In genomic region chr15:64161688-64162477, GRCh38 we compare ENCODE assay signal across 8 cellular contexts. TPM values are rescaled to one million over a fixed set of nuclear protein-coding genes. Genes with fewer than 3 reads are reported as not detected.
A peak's percentile ranks its signal among the peaks of the same experiment; 100 is the strongest.
DNase-seq lines count a peak whose midpoint lies in the region; ATAC-seq and TF ChIP-seq lines count a peak whose summit lies in the region.

No MANE protein-coding gene starts in this region.

- ATAC-seq in HG03457 (IDR thresholded peaks at IDR 0.05; ENCODE audit: unreplicated experiment): no peak
- ATAC-seq in HG03196 (IDR thresholded peaks at IDR 0.05; ENCODE audit: unreplicated experiment): no peak
- no peak for ATAC-seq in GM18511 (IDR thresholded peaks at IDR 0.05; ENCODE audit: unreplicated experiment)

- TF ChIP-seq CTCF in parathyroid adenoma (IDR thresholded peaks at IDR 0.05): no peak

- peaks cover 27% of the 10 kb centered on the region for H3K36me3 ChIP-seq in ES-I3 (ENCODE audit: insufficient read depth, low read length)
- peaks cover 22 to 29% of the 10 kb centered on the region in 2 donors for H3K36me3 ChIP-seq in esophagus (ENCODE audit: control insufficient read depth in 2 of 2, insufficient read depth in 2 of 2, low read length in 1 of 2)
- H3K36me3 ChIP-seq in parathyroid adenoma (ENCODE audit: control insufficient read depth, insufficient read depth, low read length): no peaks in the 10 kb centered on the region

- H3K27me3 ChIP-seq in esophagus (ENCODE audit: control insufficient read depth in 1 of 2, insufficient read depth in 2 of 2, low read length in 2 of 2): no peaks in the 10 kb centered on the region
- H3K27me3 ChIP-seq in parathyroid adenoma (ENCODE audit: control insufficient read depth, insufficient read depth, low read length): no peaks in the 10 kb centered on the region

- no peak overlapping the region for H2AFZ ChIP-seq in parathyroid adenoma

- H3K9me3 ChIP-seq in ES-I3 (ENCODE audit: control insufficient read depth, insufficient read depth, low read length) (no peaks in the 10 kb centered on the region), esophagus (ENCODE audit: control insufficient read depth in 2 of 2, insufficient read depth in 1 of 2, low read depth in 1 of 2, low read length in 1 of 2) (no peaks in the 10 kb centered on the region), parathyroid adenoma (ENCODE audit: control insufficient read depth, low read length) (no peaks in the 10 kb centered on the region)

- H3K4me1 ChIP-seq in ES-I3 (ENCODE audit: insufficient read depth, low read length) (peaks cover 9% of the 10 kb centered on the region), esophagus (ENCODE audit: control insufficient read depth in 2 of 2, insufficient read depth in 2 of 2, low read length in 1 of 2) (peaks cover 4 to 5% of the 10 kb centered on the region in 2 donors), parathyroid adenoma (no peaks in the 10 kb centered on the region)

- H3K4me3 ChIP-seq in esophagus (ENCODE audit: low read depth in 1 of 2, low read length in 2 of 2) (peak overlapping the region; percentile 96 to 97), parathyroid adenoma (ENCODE audit: low read depth, low read length) (peak overlapping the region; percentile 95)

- H3K4me2 ChIP-seq in parathyroid adenoma (ENCODE audit: low read length): peak overlapping the region; percentile 86

- H3K27ac ChIP-seq in esophagus (ENCODE audit: low read depth in 2 of 2, low read length in 1 of 2): peak overlapping the region in 1 of 2 donors; percentile 92
- peak overlapping the region; percentile 77 for H3K27ac ChIP-seq in parathyroid adenoma

- WGBS in esophagus, 2 donors: 50% methylated on average over 12 of the region's 12 CpGs

- H3K9ac ChIP-seq in ES-I3 (ENCODE audit: low read depth, low read length) (peak overlapping the region; percentile 90), parathyroid adenoma (no peak overlapping the region)

- DNase-seq in RKO (ENCODE audit: low spot score) (peak; percentile 44), amygdala (lab: John Stamatoyannopoulos, UW) (no peak)

- no peaks in the 10 kb centered on the region for H3K79me2 ChIP-seq in parathyroid adenoma

RNA-seq across cellular contexts. Expression of gene PPIB, which starts 0.9 kb away (rescaled TPM):
- 100 to 1,000 TPM; 392 to 441 TPM for polyA plus RNA-seq in esophagus

RNA-seq across cellular contexts. Expression of gene SNX22, which starts 10.4 kb away (rescaled TPM):
- polyA plus RNA-seq in esophagus: 1 to 10 TPM in 1 of 2 donors, under 1 TPM in 1; 0.72 to 1.1 TPM
